In genomic region chr16:70715860-70716357, GRCh38 we compare ENCODE assay signal across 1 cellular context.
TF ChIP-seq lines count a peak whose summit lies in the region.

No MANE protein-coding gene starts in this region.

TF ChIP-seq in H1, 55 proteins besides CTCF, POLR2A, EP300 and RAD21 (continued from another document):
- TF ChIP-seq, protein P1, sequence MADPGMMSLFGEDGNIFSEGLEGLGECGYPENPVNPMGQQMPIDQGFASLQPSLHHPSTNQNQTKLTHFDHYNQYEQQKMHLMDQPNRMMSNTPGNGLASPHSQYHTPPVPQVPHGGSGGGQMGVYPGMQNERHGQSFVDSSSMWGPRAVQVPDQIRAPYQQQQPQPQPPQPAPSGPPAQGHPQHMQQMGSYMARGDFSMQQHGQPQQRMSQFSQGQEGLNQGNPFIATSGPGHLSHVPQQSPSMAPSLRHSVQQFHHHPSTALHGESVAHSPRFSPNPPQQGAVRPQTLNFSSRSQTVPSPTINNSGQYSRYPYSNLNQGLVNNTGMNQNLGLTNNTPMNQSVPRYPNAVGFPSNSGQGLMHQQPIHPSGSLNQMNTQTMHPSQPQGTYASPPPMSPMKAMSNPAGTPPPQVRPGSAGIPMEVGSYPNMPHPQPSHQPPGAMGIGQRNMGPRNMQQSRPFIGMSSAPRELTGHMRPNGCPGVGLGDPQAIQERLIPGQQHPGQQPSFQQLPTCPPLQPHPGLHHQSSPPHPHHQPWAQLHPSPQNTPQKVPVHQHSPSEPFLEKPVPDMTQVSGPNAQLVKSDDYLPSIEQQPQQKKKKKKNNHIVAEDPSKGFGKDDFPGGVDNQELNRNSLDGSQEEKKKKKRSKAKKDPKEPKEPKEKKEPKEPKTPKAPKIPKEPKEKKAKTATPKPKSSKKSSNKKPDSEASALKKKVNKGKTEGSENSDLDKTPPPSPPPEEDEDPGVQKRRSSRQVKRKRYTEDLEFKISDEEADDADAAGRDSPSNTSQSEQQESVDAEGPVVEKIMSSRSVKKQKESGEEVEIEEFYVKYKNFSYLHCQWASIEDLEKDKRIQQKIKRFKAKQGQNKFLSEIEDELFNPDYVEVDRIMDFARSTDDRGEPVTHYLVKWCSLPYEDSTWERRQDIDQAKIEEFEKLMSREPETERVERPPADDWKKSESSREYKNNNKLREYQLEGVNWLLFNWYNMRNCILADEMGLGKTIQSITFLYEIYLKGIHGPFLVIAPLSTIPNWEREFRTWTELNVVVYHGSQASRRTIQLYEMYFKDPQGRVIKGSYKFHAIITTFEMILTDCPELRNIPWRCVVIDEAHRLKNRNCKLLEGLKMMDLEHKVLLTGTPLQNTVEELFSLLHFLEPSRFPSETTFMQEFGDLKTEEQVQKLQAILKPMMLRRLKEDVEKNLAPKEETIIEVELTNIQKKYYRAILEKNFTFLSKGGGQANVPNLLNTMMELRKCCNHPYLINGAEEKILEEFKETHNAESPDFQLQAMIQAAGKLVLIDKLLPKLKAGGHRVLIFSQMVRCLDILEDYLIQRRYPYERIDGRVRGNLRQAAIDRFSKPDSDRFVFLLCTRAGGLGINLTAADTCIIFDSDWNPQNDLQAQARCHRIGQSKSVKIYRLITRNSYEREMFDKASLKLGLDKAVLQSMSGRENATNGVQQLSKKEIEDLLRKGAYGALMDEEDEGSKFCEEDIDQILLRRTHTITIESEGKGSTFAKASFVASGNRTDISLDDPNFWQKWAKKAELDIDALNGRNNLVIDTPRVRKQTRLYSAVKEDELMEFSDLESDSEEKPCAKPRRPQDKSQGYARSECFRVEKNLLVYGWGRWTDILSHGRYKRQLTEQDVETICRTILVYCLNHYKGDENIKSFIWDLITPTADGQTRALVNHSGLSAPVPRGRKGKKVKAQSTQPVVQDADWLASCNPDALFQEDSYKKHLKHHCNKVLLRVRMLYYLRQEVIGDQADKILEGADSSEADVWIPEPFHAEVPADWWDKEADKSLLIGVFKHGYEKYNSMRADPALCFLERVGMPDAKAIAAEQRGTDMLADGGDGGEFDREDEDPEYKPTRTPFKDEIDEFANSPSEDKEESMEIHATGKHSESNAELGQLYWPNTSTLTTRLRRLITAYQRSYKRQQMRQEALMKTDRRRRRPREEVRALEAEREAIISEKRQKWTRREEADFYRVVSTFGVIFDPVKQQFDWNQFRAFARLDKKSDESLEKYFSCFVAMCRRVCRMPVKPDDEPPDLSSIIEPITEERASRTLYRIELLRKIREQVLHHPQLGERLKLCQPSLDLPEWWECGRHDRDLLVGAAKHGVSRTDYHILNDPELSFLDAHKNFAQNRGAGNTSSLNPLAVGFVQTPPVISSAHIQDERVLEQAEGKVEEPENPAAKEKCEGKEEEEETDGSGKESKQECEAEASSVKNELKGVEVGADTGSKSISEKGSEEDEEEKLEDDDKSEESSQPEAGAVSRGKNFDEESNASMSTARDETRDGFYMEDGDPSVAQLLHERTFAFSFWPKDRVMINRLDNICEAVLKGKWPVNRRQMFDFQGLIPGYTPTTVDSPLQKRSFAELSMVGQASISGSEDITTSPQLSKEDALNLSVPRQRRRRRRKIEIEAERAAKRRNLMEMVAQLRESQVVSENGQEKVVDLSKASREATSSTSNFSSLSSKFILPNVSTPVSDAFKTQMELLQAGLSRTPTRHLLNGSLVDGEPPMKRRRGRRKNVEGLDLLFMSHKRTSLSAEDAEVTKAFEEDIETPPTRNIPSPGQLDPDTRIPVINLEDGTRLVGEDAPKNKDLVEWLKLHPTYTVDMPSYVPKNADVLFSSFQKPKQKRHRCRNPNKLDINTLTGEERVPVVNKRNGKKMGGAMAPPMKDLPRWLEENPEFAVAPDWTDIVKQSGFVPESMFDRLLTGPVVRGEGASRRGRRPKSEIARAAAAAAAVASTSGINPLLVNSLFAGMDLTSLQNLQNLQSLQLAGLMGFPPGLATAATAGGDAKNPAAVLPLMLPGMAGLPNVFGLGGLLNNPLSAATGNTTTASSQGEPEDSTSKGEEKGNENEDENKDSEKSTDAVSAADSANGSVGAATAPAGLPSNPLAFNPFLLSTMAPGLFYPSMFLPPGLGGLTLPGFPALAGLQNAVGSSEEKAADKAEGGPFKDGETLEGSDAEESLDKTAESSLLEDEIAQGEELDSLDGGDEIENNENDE (IDR thresholded peaks at IDR 0.05; ENCODE audit: insufficient replicate concordance, low read length) = no peak
- no peak for TF ChIP-seq ZNF274 (IDR thresholded peaks at IDR 0.05; ENCODE audit: borderline replicate concordance, extremely low read depth, low read length)
- no peak for TF ChIP-seq NANOG (IDR thresholded peaks at IDR 0.05; ENCODE audit: insufficient read depth, low read depth, low read length, poor library complexity, severe bottlenecking)
- no peak for TF ChIP-seq TEAD4 (IDR thresholded peaks at IDR 0.05; ENCODE audit: low read depth, low read length)
- no peak for TF ChIP-seq TBP (IDR thresholded peaks at IDR 0.05; ENCODE audit: low read depth, low read length)
- no peak for TF ChIP-seq SP4 (IDR thresholded peaks at IDR 0.05; ENCODE audit: low read length)
- TF ChIP-seq CEBPB (IDR thresholded peaks at IDR 0.05; ENCODE audit: low read depth, low read length) = no peak
- no peak for TF ChIP-seq EGR1 (IDR thresholded peaks at IDR 0.05; ENCODE audit: borderline replicate concordance, low read depth, low read length)
- no peak for TF ChIP-seq BACH1 (IDR thresholded peaks at IDR 0.05; ENCODE audit: low read length)
- TF ChIP-seq BCL11A (IDR thresholded peaks at IDR 0.05; ENCODE audit: low read depth in 2 of 2, low read length in 2 of 2) = no peak
- no peak for TF ChIP-seq HDAC2 (IDR thresholded peaks at IDR 0.05; ENCODE audit: borderline replicate concordance in 1 of 2, low read depth in 2 of 2, low read length in 2 of 2)
- no peak for TF ChIP-seq ASH2L (IDR thresholded peaks at IDR 0.05; ENCODE audit: low read length)
- TF ChIP-seq MAFK (IDR thresholded peaks at IDR 0.05; ENCODE audit: low read depth, low read length) = no peak
